In the genomic region with DNA sequence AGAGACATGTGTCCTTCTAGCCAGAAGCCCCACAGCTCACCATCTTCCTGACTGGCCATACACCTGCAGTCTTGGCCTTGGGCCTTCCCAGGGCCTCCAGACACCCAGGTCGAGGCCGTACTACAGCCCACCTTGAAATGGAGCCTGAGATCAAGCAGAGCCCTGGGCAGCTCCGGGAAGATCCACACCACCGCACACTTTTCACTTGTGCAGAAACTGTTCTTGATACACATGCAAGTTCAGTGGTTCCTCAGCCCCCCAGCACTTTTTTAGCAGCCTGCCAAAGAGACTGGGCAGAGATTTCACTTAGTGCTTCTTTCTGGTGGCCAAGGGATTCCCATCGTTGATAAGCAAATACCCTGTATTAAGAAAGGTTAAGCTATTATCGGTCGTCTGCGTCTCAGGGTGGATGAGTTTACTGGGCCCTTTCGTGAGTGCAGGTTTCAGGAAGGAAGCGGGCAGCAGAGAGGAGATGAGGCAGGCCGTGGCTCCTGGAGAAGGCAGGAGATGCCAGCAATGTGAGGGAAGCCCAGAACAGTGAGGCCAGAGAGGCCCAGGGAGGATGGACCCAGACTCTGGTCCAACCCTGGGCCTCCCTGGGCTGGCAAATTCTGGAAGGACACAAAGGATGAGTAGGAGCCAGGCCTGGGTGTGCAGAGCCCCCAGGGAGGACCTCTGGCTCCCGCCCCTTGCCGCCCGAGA, we compare ENCODE assay signal across 10 cellular contexts. TPM values are rescaled to one million over a fixed set of nuclear protein-coding genes. Genes with fewer than 3 reads are reported as not detected.
DNase-seq lines count a peak whose midpoint lies in the region; ATAC-seq, FAIRE-seq and TF ChIP-seq lines count a peak whose summit lies in the region.
"Had no signal": no experiment of that assay in that cellular context is flagged by ENCODE, and none has a peak within 500 bp of the region (broad histone marks: within the 10 kb centered on the region; RNA-seq: fewer than 3 reads in every experiment).

No MANE protein-coding gene starts in this region.

- H3K27ac ChIP-seq in SK-N-MC: peak overlapping the region; percentile 73; the same call in 1 of the 2 replicates
- H3K27ac ChIP-seq in keratinocyte (ENCODE audit: control insufficient read depth, insufficient read depth, low read length): peak overlapping the region; percentile 63

- H3K79me2 ChIP-seq in keratinocyte (ENCODE audit: control insufficient read depth, insufficient read depth, low read length): no peaks in the 10 kb centered on the region

- peaks cover 23% of the 10 kb centered on the region for H3K4me1 ChIP-seq in keratinocyte (ENCODE audit: control insufficient read depth, extremely low read depth, insufficient read depth, low read length)

- dilution Hi-C loops in keratinocyte (cut with MboI; ENCODE audit: extremely low pct_ligation_motif_present, low sequenced_read_pairs): no loop called here

- H3K4me3 ChIP-seq in SK-N-MC (peak overlapping the region; percentile 65), keratinocyte (ENCODE audit: control insufficient read depth in 2 of 3, extremely low read depth in 1 of 3, insufficient read depth in 2 of 3, low read depth in 1 of 3, low read length in 3 of 3) (peak overlapping the region in 1 of 3 experiments; percentile 38)

- ATAC-seq in GM21423 (IDR thresholded peaks at IDR 0.05; ENCODE audit: unreplicated experiment): peak; percentile 3
- ATAC-seq in HG03095 (IDR thresholded peaks at IDR 0.05; ENCODE audit: unreplicated experiment): no peak

- peak overlapping the region; percentile 63 for H2AFZ ChIP-seq in keratinocyte (ENCODE audit: control insufficient read depth, low read length)

- TF ChIP-seq CTCF in keratinocyte (optimal IDR thresholded peaks at IDR 0.05 in 1 of 3, IDR thresholded peaks at IDR 0.05 in 1 of 3, conservative IDR thresholded peaks at IDR 0.05 in 1 of 3; ENCODE audit: extremely low read depth in 1 of 3, insufficient read depth in 2 of 3, low read length in 3 of 3): no peak

- H3K4me2 ChIP-seq in keratinocyte (ENCODE audit: control insufficient read depth, extremely low read depth, insufficient read depth, low read depth, low read length): peak overlapping the region; percentile 56

- H4K20me1 ChIP-seq in keratinocyte (ENCODE audit: control insufficient read depth, extremely low read depth, insufficient read depth, low read length): no peaks in the 10 kb centered on the region

- H3K36me3 ChIP-seq in SK-N-MC (ENCODE audit: insufficient read depth, low read length) (no peaks in the 10 kb centered on the region), keratinocyte (ENCODE audit: control insufficient read depth in 2 of 2, extremely low read depth in 1 of 2, insufficient read depth in 2 of 2, low read length in 2 of 2) (no peaks in the 10 kb centered on the region)

- no peak for FAIRE-seq in keratinocyte (lab: Jason Lieb, UNC)
- FAIRE-seq: TTC549 had no signal

- H3K27me3 ChIP-seq in keratinocyte (ENCODE audit: control insufficient read depth, extremely low read depth, insufficient read depth, low read length): no peaks in the 10 kb centered on the region

- H3K9me1 ChIP-seq in keratinocyte (ENCODE audit: control insufficient read depth, extremely low read depth, insufficient read depth, low read length): no peaks in the 10 kb centered on the region

- no peak for DNase-seq in SK-N-MC (ENCODE audit: low read depth, low spot score)
- no peak for DNase-seq in keratinocyte (ENCODE audit: low read depth, low spot score)
- peak; percentile 9 for DNase-seq in superior temporal gyrus (ENCODE audit: extremely low spot score)
- DNase-seq in stimulated activated CD8-positive, alpha-beta memory T cell treated with anti-CD3 and anti-CD28 coated beads, Interleukin-4, amount 100 ng/mL, for 48 hours: no peak
- DNase-seq in NCI-H2227 treated with DMSO at 0.1 percent for 48 hours (lab: John Stamatoyannopoulos, UW): no peak
- DNase-seq in NCI-H2081 treated with DMSO at 0.1 percent for 48 hours (lab: John Stamatoyannopoulos, UW): no peak
- DNase-seq: NCI-H146 had no signal

- H3K9ac ChIP-seq in SK-N-MC (ENCODE audit: insufficient read length): peak overlapping the region; percentile 66
- peak overlapping the region; percentile 64 for H3K9ac ChIP-seq in keratinocyte (ENCODE audit: control insufficient read depth, extremely low read depth, insufficient read depth, low read length)

- H3K9me3 ChIP-seq in SK-N-MC (ENCODE audit: low read depth, low read length) (no peaks in the 10 kb centered on the region), keratinocyte (ENCODE audit: control insufficient read depth, low read depth, low read length) (no peaks in the 10 kb centered on the region)

RNA-seq across cellular contexts. Expression of a gene that starts 11.3 kb away (rescaled TPM):
- polyA plus RNA-seq in keratinocyte: 3.0 to 10.3 TPM (median 4.3 TPM) in 3 replicates
- 3.4 TPM for polyA plus RNA-seq in keratinocyte (2011; ENCODE audit: low read depth)
- 4.2 and 5.5 TPM in 2 replicates for polyA plus RNA-seq in keratinocyte (2011; cell fraction: cytosol; rRNA removed)
- polyA plus RNA-seq in keratinocyte (2011; cell fraction: nucleus; rRNA removed): 7.6 and 8.9 TPM in 2 replicates
- polyA plus RNA-seq in keratinocyte (2012; ENCODE audit: low replicate concordance): 4.4 and 8.7 TPM in 2 replicates
- polyA minus RNA-seq in keratinocyte: 3.6 to 12.2 TPM (median 8.6 TPM) in 3 replicates
- 10.2 TPM for polyA minus RNA-seq in keratinocyte (2011; cell fraction: cytosol; rRNA and poly(A)+ RNA removed)
- 6.7 and 9.1 TPM in 2 replicates for polyA minus RNA-seq in keratinocyte (2011; cell fraction: nucleus; rRNA and poly(A)+ RNA removed)

RNA-seq across cellular contexts. Expression of a gene that starts 23.1 kb away (rescaled TPM):
- polyA plus RNA-seq in keratinocyte: not detected in 3 replicates
- polyA plus RNA-seq in keratinocyte (2011; ENCODE audit: low read depth): not detected
- not detected in 2 replicates for polyA plus RNA-seq in keratinocyte (2011; cell fraction: cytosol; rRNA removed)
- polyA plus RNA-seq in keratinocyte (2011; cell fraction: nucleus; rRNA removed): not detected in 2 replicates
- not detected in 2 replicates for polyA plus RNA-seq in keratinocyte (2012; ENCODE audit: low replicate concordance)
- not detected in 3 replicates for polyA minus RNA-seq in keratinocyte
- not detected for polyA minus RNA-seq in keratinocyte (2011; cell fraction: cytosol; rRNA and poly(A)+ RNA removed)
- not detected in 2 replicates for polyA minus RNA-seq in keratinocyte (2011; cell fraction: nucleus; rRNA and poly(A)+ RNA removed)

RNA-seq across cellular contexts. Expression of a gene that starts 55.6 kb away (rescaled TPM):
- polyA plus RNA-seq in keratinocyte: 2.0 to 2.5 TPM (median 2.0 TPM) in 3 replicates
- polyA plus RNA-seq in keratinocyte (2011; ENCODE audit: low read depth): not detected
- polyA plus RNA-seq in keratinocyte (2011; cell fraction: cytosol; rRNA removed): 1.0 and 1.8 TPM in 2 replicates
- polyA plus RNA-seq in keratinocyte (2011; cell fraction: nucleus; rRNA removed): 3.5 and 5.4 TPM in 2 replicates
- polyA plus RNA-seq in keratinocyte (2012; ENCODE audit: low replicate concordance): 0.73 and 1.6 TPM in 2 replicates
- polyA minus RNA-seq in keratinocyte: 2.3 to 2.9 TPM (median 2.7 TPM) in 3 replicates
- polyA minus RNA-seq in keratinocyte (2011; cell fraction: cytosol; rRNA and poly(A)+ RNA removed): 0.96 TPM
- polyA minus RNA-seq in keratinocyte (2011; cell fraction: nucleus; rRNA and poly(A)+ RNA removed): 0.54 and 0.95 TPM in 2 replicates

RNA-seq across cellular contexts. Expression of a gene that starts 56.5 kb away (rescaled TPM):
- 0.13 to 0.61 TPM (median 0.32 TPM) in 3 replicates for polyA plus RNA-seq in keratinocyte
- not detected for polyA plus RNA-seq in keratinocyte (2011; ENCODE audit: low read depth)
- polyA plus RNA-seq in keratinocyte (2011; cell fraction: cytosol; rRNA removed): 0.13 TPM in 1 of 2 replicates, not detected in the other
- polyA plus RNA-seq in keratinocyte (2011; cell fraction: nucleus; rRNA removed): 4.9 and 6.8 TPM in 2 replicates
- polyA plus RNA-seq in keratinocyte (2012; ENCODE audit: low replicate concordance): 0.46 TPM in 1 of 2 replicates, not detected in the other
- not detected in 3 replicates for polyA minus RNA-seq in keratinocyte
- not detected for polyA minus RNA-seq in keratinocyte (2011; cell fraction: cytosol; rRNA and poly(A)+ RNA removed)
- 1.0 and 1.5 TPM in 2 replicates for polyA minus RNA-seq in keratinocyte (2011; cell fraction: nucleus; rRNA and poly(A)+ RNA removed)
